ENCODE assay signal across 9 cellular contexts in the genomic region with DNA sequence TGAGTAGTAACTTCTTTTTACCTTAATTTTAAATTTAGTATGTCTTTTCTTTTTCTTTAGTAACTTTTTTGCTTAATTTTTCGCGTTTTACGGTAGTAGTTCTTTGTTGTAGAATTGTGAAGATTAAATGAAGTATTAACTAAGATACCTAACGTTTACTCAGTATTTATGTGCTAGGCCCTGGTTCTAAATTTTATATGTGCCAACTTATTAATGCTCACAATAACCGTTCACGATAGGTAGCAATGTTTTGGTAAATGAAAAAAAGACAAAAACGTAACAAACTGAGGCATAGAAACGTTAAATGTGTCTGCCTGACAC. TPM values are rescaled to one million over a fixed set of nuclear protein-coding genes. Genes with fewer than 3 reads are reported as not detected.
DNase-seq lines count a peak whose midpoint lies in the region; ATAC-seq and TF ChIP-seq lines count a peak whose summit lies in the region.
"Had no signal": no experiment of that assay in that cellular context is flagged by ENCODE, and none has a peak within 500 bp of the region (broad histone marks: within the 10 kb centered on the region; RNA-seq: fewer than 3 reads in every experiment).

No MANE protein-coding gene starts in this region.

- no peak overlapping the region for H4K12ac ChIP-seq in trophoblast cell (ENCODE audit: low read depth, low read length)

- no peak overlapping the region for H2AK5ac ChIP-seq in trophoblast cell (ENCODE audit: low read length)

- H2BK12ac ChIP-seq in trophoblast cell (ENCODE audit: low read length) = no peak overlapping the region

- H3K9ac ChIP-seq in DND-41 (ENCODE audit: low read depth, low read length) (peak overlapping the region; percentile 79), trophoblast cell (ENCODE audit: low read length) (no peak overlapping the region)

- peaks cover 7% of the 10 kb centered on the region for H4K20me1 ChIP-seq in DND-41 (ENCODE audit: insufficient read depth, low read length)

- H3K27me3 ChIP-seq in DND-41 (ENCODE audit: insufficient read depth, low read length, poor library complexity) (no peaks in the 10 kb centered on the region), RWPE2 (ENCODE audit: insufficient read depth, poor library complexity, severe bottlenecking) (no peaks in the 10 kb centered on the region), esophagus squamous epithelium (no peaks in the 10 kb centered on the region), trophoblast cell (ENCODE audit: insufficient read depth, low read length) (no peaks in the 10 kb centered on the region)
- H3K27me3 ChIP-seq: neutrophil had no signal

- no peak overlapping the region for H2BK5ac ChIP-seq in trophoblast cell (ENCODE audit: low read depth, low read length, poor library complexity)

- peaks cover 65% of the 10 kb centered on the region for H3K79me2 ChIP-seq in DND-41 (ENCODE audit: insufficient read depth, low read length)
- peaks cover 6% of the 10 kb centered on the region for H3K79me2 ChIP-seq in trophoblast cell (ENCODE audit: control insufficient read depth, insufficient read depth, low read length, poor library complexity)

- peaks cover 5% of the 10 kb centered on the region for H3K79me1 ChIP-seq in trophoblast cell (ENCODE audit: low read length)

- H2AFZ ChIP-seq in DND-41 (ENCODE audit: low read depth, low read length) (peak overlapping the region; percentile 95; the same call in 1 of the 2 replicates), trophoblast cell (ENCODE audit: insufficient read depth, low read length, poor library complexity) (peak overlapping the region; percentile 12)

- H3K4me3 ChIP-seq in DND-41 (ENCODE audit: low read depth in 1 of 2, low read length in 2 of 2) = peak overlapping the region; percentile 83 to 85
- peak overlapping the region; percentile 85 for H3K4me3 ChIP-seq in RWPE2 (ENCODE audit: severe bottlenecking)
- H3K4me3 ChIP-seq in esophagus squamous epithelium = peak overlapping the region; percentile 76 to 100 (median 98)
- no peak overlapping the region for H3K4me3 ChIP-seq in trophoblast cell (ENCODE audit: low read depth, low read length)

- no peak for TF ChIP-seq POLR2A in esophagus squamous epithelium (IDR thresholded peaks at IDR 0.05)

- ATAC-seq in DND-41 (ENCODE audit: insufficient read depth, low read depth) (no peak), RWPE2 (ENCODE audit: low read depth) (no peak), GM21717 (IDR thresholded peaks at IDR 0.05; ENCODE audit: unreplicated experiment) (no peak)

- no peak overlapping the region for H3K14ac ChIP-seq in trophoblast cell (ENCODE audit: low read length)

- H2BK120ac ChIP-seq in trophoblast cell (ENCODE audit: insufficient read depth, low read length, poor library complexity) = no peak overlapping the region

- no peak overlapping the region for H3K23ac ChIP-seq in trophoblast cell (ENCODE audit: low read length)

- no peak overlapping the region for H3K4ac ChIP-seq in trophoblast cell (ENCODE audit: low read depth, low read length)

- DNase-seq in DND-41 (no peak), RWPE2 (ENCODE audit: low spot score) (no peak), esophagus squamous epithelium (lab: John Stamatoyannopoulos, UW) (no peak), trophoblast cell (no peak), NCI-H128 (lab: John Stamatoyannopoulos, UW; ENCODE audit: unreplicated experiment) (no peak), 8988T (no peak), HUDEP-2 (lab: John Stamatoyannopoulos, UW; ENCODE audit: unreplicated experiment in 76 of 76) (no peak)

- no peak overlapping the region for H3K18ac ChIP-seq in trophoblast cell (ENCODE audit: low read length)

- WGBS in esophagus squamous epithelium, 2 donors = 7 to 11% methylated on average over 8 of the region's 8 CpGs
- no CpG with 5 or more reads among the region's 8 CpGs for WGBS in trophoblast cell (ENCODE audit: extremely low coverage, insufficient coverage, insufficient read length)

- peak overlapping the region; percentile 88 for H3K27ac ChIP-seq in DND-41 (ENCODE audit: low read length)
- peak overlapping the region; percentile 47 for H3K27ac ChIP-seq in RWPE2 (ENCODE audit: poor library complexity, severe bottlenecking)
- peak overlapping the region in 3 of 4 donors; percentile 92 to 93 (median 93) for H3K27ac ChIP-seq in esophagus squamous epithelium
- H3K27ac ChIP-seq in trophoblast cell (ENCODE audit: low read depth, low read length) = no peak overlapping the region

- H3K4me2 ChIP-seq in DND-41 (ENCODE audit: insufficient read depth, low read length) = peak overlapping the region; percentile 81
- peak overlapping the region; percentile 83 for H3K4me2 ChIP-seq in trophoblast cell (ENCODE audit: low read length)

- H3K36me3 ChIP-seq in DND-41 (ENCODE audit: insufficient read depth, low read length) (peaks cover 45% of the 10 kb centered on the region), RWPE2 (ENCODE audit: low read depth) (peaks cover 54% of the 10 kb centered on the region), esophagus squamous epithelium (peaks cover 0 to 41% (median 0%) of the 10 kb centered on the region in 3 donors), trophoblast cell (ENCODE audit: control insufficient read depth in 1 of 2, insufficient read depth in 2 of 2, low read length in 2 of 2) (peaks cover 0 to 3% of the 10 kb centered on the region in 2 experiments)

- H3K4me1 ChIP-seq in DND-41 (ENCODE audit: insufficient read depth, low read length) (peaks cover 44% of the 10 kb centered on the region), RWPE2 (ENCODE audit: insufficient read depth, poor library complexity, severe bottlenecking) (peaks cover 32% of the 10 kb centered on the region), esophagus squamous epithelium (peaks cover 0 to 43% (median 14%) of the 10 kb centered on the region in 3 donors), trophoblast cell (ENCODE audit: control insufficient read depth in 1 of 2, insufficient read depth in 2 of 2, low read length in 2 of 2) (no peaks in the 10 kb centered on the region)

- H4K91ac ChIP-seq in trophoblast cell (ENCODE audit: low read depth, low read length) = no peak overlapping the region

- no peaks in the 10 kb centered on the region for H3K9me3 ChIP-seq in DND-41 (ENCODE audit: insufficient read depth, low read length, severe bottlenecking)
- no peaks in the 10 kb centered on the region for H3K9me3 ChIP-seq in RWPE2 (ENCODE audit: severe bottlenecking)
- H3K9me3 ChIP-seq in esophagus squamous epithelium = no peaks in the 10 kb centered on the region
- peaks cover 3% of the 10 kb centered on the region for H3K9me3 ChIP-seq in trophoblast cell (ENCODE audit: insufficient read depth, low read depth, low read length)
- H3K9me3 ChIP-seq: neutrophil had no signal

- intact Hi-C loops in esophagus squamous epithelium (cut with DNase I) = no loop called here

- no peak for TF ChIP-seq CTCF in DND-41 (IDR thresholded peaks at IDR 0.05; ENCODE audit: borderline replicate concordance, extremely low read depth, low read length, poor library complexity, severe bottlenecking)
- no peak for TF ChIP-seq CTCF in RWPE2 (IDR thresholded peaks at IDR 0.05; ENCODE audit: poor library complexity, severe bottlenecking)
- no peak for TF ChIP-seq CTCF in esophagus squamous epithelium (IDR thresholded peaks at IDR 0.05)

- H4K8ac ChIP-seq in trophoblast cell (ENCODE audit: low read depth, low read length) = no peak overlapping the region

RNA-seq across cellular contexts. Expression of gene MRPS30, which starts 1.2 kb away (rescaled TPM):
- 10 to 100 TPM; 38.0 to 60.3 (median 49.5) TPM for total RNA-seq in esophagus squamous epithelium
- 23.8 and 25.0 TPM in 2 replicates for polyA plus RNA-seq in trophoblast cell (2013)
